11 cellular contexts compared by ENCODE assay signal in the genomic region with DNA sequence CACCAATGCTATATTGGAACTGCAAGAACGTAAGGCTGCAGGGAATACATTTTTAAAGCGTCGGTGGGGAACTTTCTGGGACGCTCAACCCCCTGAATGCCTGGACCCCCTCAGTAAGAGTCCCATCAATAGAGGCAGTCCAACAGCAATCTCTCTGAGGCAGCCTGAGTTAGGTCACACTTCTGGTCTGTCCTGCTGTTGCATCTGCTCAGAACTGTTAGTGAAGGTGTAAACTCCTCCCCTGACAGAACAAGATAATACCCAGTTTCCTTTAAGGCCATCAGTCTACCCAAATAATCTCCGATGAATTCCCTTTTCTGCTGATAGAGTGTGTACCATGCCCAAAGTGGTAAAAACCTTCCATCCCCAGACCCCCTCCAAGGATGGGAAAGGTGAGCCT. TPM values are rescaled to one million over a fixed set of nuclear protein-coding genes. Genes with fewer than 3 reads are reported as not detected.
A peak's percentile ranks its signal among the peaks of the same experiment; 100 is the strongest.
DNase-seq lines count a peak whose midpoint lies in the region; ATAC-seq, FAIRE-seq and TF ChIP-seq lines count a peak whose summit lies in the region.
"Had no signal": no experiment of that assay in that cellular context is flagged by ENCODE, and none has a peak within 500 bp of the region (broad histone marks: within the 10 kb centered on the region; RNA-seq: fewer than 3 reads in every experiment).

No MANE protein-coding gene starts in this region.

- CTCF ChIA-PET in activated CD8-positive, alpha-beta T cell treated with anti-CD3 and anti-CD28 coated beads for 36 hours (lab: Charles Lee): interaction anchor here (1.8 kb wide), 1 partner anchor 18 kb away, joined by 8 read pairs; no protein-coding TSS in a partner anchor

- peak overlapping the region; percentile 78 for H3K4me2 ChIP-seq in keratinocyte (ENCODE audit: control insufficient read depth, extremely low read depth, insufficient read depth, low read depth, low read length)

- TF ChIP-seq EP300 in suprapubic skin (IDR thresholded peaks at IDR 0.05): no peak

- peak overlapping the region; percentile 99 for H3K4me3 Mint-ChIP-seq in activated T-cell treated with anti-CD3 and anti-CD28 coated beads, Interleukin-2, amount 50 U/mL, for 24 hours
- H3K4me3 Mint-ChIP-seq in activated CD8-positive, alpha-beta T cell treated with anti-CD3 and anti-CD28 coated beads for 36 hours: peak overlapping the region; percentile 98

- no peak for FAIRE-seq in keratinocyte (lab: Jason Lieb, UNC)

- POLR2A ChIA-PET in activated CD8-positive, alpha-beta T cell treated with anti-CD3 and anti-CD28 coated beads for 36 hours (lab: Charles Lee): no interaction called here

- intact Hi-C loops in activated CD8-positive, alpha-beta T cell treated with anti-CD3 and anti-CD28 coated beads for 36 hours (cut with micrococcal nuclease): no loop called here

- ATAC-seq in activated CD8-positive, alpha-beta T cell treated with anti-CD3 and anti-CD28 coated beads for 36 hours: no peak
- ATAC-seq in GM18505 (IDR thresholded peaks at IDR 0.05; ENCODE audit: unreplicated experiment): no peak

- no peaks in the 10 kb centered on the region for H3K27me3 Mint-ChIP-seq in activated T-cell treated with anti-CD3 and anti-CD28 coated beads, Interleukin-2, amount 50 U/mL, for 24 hours
- no peaks in the 10 kb centered on the region for H3K27me3 Mint-ChIP-seq in activated CD8-positive, alpha-beta T cell treated with anti-CD3 and anti-CD28 coated beads for 36 hours

- peak overlapping the region; percentile 96 for H3K9ac ChIP-seq in keratinocyte (ENCODE audit: control insufficient read depth, extremely low read depth, insufficient read depth, low read length)

- peaks cover 38% of the 10 kb centered on the region for H3K4me1 Mint-ChIP-seq in activated T-cell treated with anti-CD3 and anti-CD28 coated beads, Interleukin-2, amount 50 U/mL, for 24 hours (ENCODE audit: low read depth)
- H3K4me1 Mint-ChIP-seq in activated CD8-positive, alpha-beta T cell treated with anti-CD3 and anti-CD28 coated beads for 36 hours (ENCODE audit: low read depth): peaks cover 31% of the 10 kb centered on the region

- H3K79me2 ChIP-seq in keratinocyte (ENCODE audit: control insufficient read depth, insufficient read depth, low read length): peaks cover 34% of the 10 kb centered on the region

- peaks cover 11% of the 10 kb centered on the region for H3K9me3 Mint-ChIP-seq in activated T-cell treated with anti-CD3 and anti-CD28 coated beads, Interleukin-2, amount 50 U/mL, for 24 hours
- no peaks in the 10 kb centered on the region for H3K9me3 Mint-ChIP-seq in activated CD8-positive, alpha-beta T cell treated with anti-CD3 and anti-CD28 coated beads for 36 hours

- H3K36me3 ChIP-seq in keratinocyte (ENCODE audit: control insufficient read depth in 2 of 2, extremely low read depth in 1 of 2, insufficient read depth in 2 of 2, low read length in 2 of 2): no peaks in the 10 kb centered on the region
- no peaks in the 10 kb centered on the region for H3K36me3 ChIP-seq in suprapubic skin

- TF ChIP-seq POLR2A in suprapubic skin (IDR thresholded peaks at IDR 0.05) (no peak), GM18505 (IDR thresholded peaks at IDR 0.05; ENCODE audit: borderline replicate concordance, extremely low read depth, insufficient read depth, insufficient read length) (no peak)

- no peak for TF ChIP-seq CTCF in activated CD8-positive, alpha-beta T cell treated with anti-CD3 and anti-CD28 coated beads for 36 hours (IDR thresholded peaks at IDR 0.05)
- TF ChIP-seq CTCF in keratinocyte (optimal IDR thresholded peaks at IDR 0.05 in 1 of 3, IDR thresholded peaks at IDR 0.05 in 1 of 3, conservative IDR thresholded peaks at IDR 0.05 in 1 of 3; ENCODE audit: extremely low read depth in 1 of 3, insufficient read depth in 2 of 3, low read length in 3 of 3): no peak
- no peak for TF ChIP-seq CTCF in suprapubic skin (IDR thresholded peaks at IDR 0.05)

- no peaks in the 10 kb centered on the region for H3K9me1 ChIP-seq in keratinocyte (ENCODE audit: control insufficient read depth, extremely low read depth, insufficient read depth, low read length)

- no peaks in the 10 kb centered on the region for H3K9me3 ChIP-seq in keratinocyte (ENCODE audit: control insufficient read depth, low read depth, low read length)
- H3K9me3 ChIP-seq in suprapubic skin: peaks cover 2% of the 10 kb centered on the region

- WGBS in suprapubic skin: 76% methylated on average over 5 of the region's 5 CpGs

- H3K27ac Mint-ChIP-seq in activated T-cell treated with anti-CD3 and anti-CD28 coated beads, Interleukin-2, amount 50 U/mL, for 24 hours: no peak overlapping the region
- no peak overlapping the region for H3K27ac Mint-ChIP-seq in activated CD8-positive, alpha-beta T cell treated with anti-CD3 and anti-CD28 coated beads for 36 hours

- H3K27me3 ChIP-seq in keratinocyte (ENCODE audit: control insufficient read depth, extremely low read depth, insufficient read depth, low read length) (no peaks in the 10 kb centered on the region), suprapubic skin (no peaks in the 10 kb centered on the region)
- H3K27me3 ChIP-seq: foreskin keratinocyte had no signal

- peaks cover 3% of the 10 kb centered on the region for H3K4me1 ChIP-seq in keratinocyte (ENCODE audit: control insufficient read depth, extremely low read depth, insufficient read depth, low read length)
- peaks cover 21% of the 10 kb centered on the region for H3K4me1 ChIP-seq in suprapubic skin

- no peaks in the 10 kb centered on the region for H4K20me1 ChIP-seq in keratinocyte (ENCODE audit: control insufficient read depth, extremely low read depth, insufficient read depth, low read length)

- H3K27ac ChIP-seq in keratinocyte (ENCODE audit: control insufficient read depth, insufficient read depth, low read length) (no peak overlapping the region), suprapubic skin (no peak overlapping the region)

- peak overlapping the region; percentile 90 for H2AFZ ChIP-seq in keratinocyte (ENCODE audit: control insufficient read depth, low read length)

- no peak for DNase-seq in activated T-cell treated with anti-CD3 and anti-CD28 coated beads, Interleukin-2, amount 50 U/mL, for 24 hours
- no peak for DNase-seq in activated T-cell treated with anti-CD3 and anti-CD28 coated beads for 4 hours
- no peak for DNase-seq in activated CD8-positive, alpha-beta T cell treated with anti-CD3 and anti-CD28 coated beads for 36 hours
- DNase-seq in keratinocyte (ENCODE audit: low read depth, low spot score): no peak
- DNase-seq in suprapubic skin (ENCODE audit: low spot score in 2 of 2): no peak
- no peak for DNase-seq in cerebellum (ENCODE audit: low spot score)
- DNase-seq in AG20443 (ENCODE audit: low spot score): no peak
- DNase-seq: GOT3, SHP77 treated with DMSO at 0.1 percent for 48 hours had no signal

- H3K4me3 ChIP-seq in keratinocyte (ENCODE audit: control insufficient read depth in 2 of 3, extremely low read depth in 1 of 3, insufficient read depth in 2 of 3, low read depth in 1 of 3, low read length in 3 of 3) (peak overlapping the region in 2 of 3 experiments; percentile 98 to 99), suprapubic skin (peak overlapping the region; percentile 72)

- H3K36me3 Mint-ChIP-seq in activated T-cell treated with anti-CD3 and anti-CD28 coated beads, Interleukin-2, amount 50 U/mL, for 24 hours (ENCODE audit: low read depth): peaks cover 25% of the 10 kb centered on the region
- H3K36me3 Mint-ChIP-seq in activated CD8-positive, alpha-beta T cell treated with anti-CD3 and anti-CD28 coated beads for 36 hours (ENCODE audit: low read depth): peaks cover 7% of the 10 kb centered on the region

- dilution Hi-C loops in keratinocyte (cut with MboI; ENCODE audit: extremely low pct_ligation_motif_present, low sequenced_read_pairs): no loop called here

RNA-seq across cellular contexts. Expression of a gene that starts 1.1 kb away (rescaled TPM):
- total RNA-seq in activated CD8-positive, alpha-beta T cell treated with anti-CD3 and anti-CD28 coated beads for 36 hours: 10 to 100 TPM; 22.1 to 22.2 TPM
- 6.3 to 9.7 TPM (median 7.4 TPM) in 3 replicates for polyA plus RNA-seq in keratinocyte
- 8.8 TPM for polyA plus RNA-seq in keratinocyte (2011; ENCODE audit: low read depth)
- polyA plus RNA-seq in keratinocyte (2011; cell fraction: cytosol; rRNA removed): 4.6 and 7.8 TPM in 2 replicates
- 7.6 and 10.4 TPM in 2 replicates for polyA plus RNA-seq in keratinocyte (2011; cell fraction: nucleus; rRNA removed)
- 5.9 and 10.3 TPM in 2 replicates for polyA plus RNA-seq in keratinocyte (2012; ENCODE audit: low replicate concordance)
- 2.0 to 17.0 TPM (median 5.1 TPM) in 3 replicates for polyA minus RNA-seq in keratinocyte
- polyA minus RNA-seq in keratinocyte (2011; cell fraction: cytosol; rRNA and poly(A)+ RNA removed): 5.0 TPM
- 10.4 and 20.9 TPM in 2 replicates for polyA minus RNA-seq in keratinocyte (2011; cell fraction: nucleus; rRNA and poly(A)+ RNA removed)
- total RNA-seq in suprapubic skin (10 to 100 TPM in 2 of 4 donors, 1 to 10 TPM in 2; 8.6 to 13.6 (median 11.6) TPM), cerebellum (43.1 TPM)
